ENCODE assay signal across 32 cellular contexts in the genomic region with DNA sequence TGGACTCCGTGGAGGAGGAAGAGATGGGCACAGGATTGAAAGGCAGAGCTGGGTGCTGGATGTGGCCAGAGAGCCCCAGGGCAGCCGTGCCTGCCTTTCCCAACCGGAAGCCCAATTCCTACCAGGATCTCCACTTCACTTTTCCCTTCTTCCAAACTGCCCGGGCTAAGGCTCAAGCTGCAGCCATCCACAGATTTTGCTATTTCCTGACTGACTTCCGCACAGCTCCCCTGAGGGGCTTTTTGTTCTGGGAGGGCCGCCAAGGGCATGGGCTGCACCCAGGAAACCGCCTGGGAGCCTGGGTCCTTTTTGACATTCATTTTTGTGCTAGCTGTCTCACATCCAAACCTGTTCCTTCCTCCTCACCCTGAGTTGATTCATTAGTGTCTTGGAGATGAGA. TPM values are rescaled to one million over a fixed set of nuclear protein-coding genes. Genes with fewer than 3 reads are reported as not detected.
"Had no signal": no experiment of that assay in that cellular context is flagged by ENCODE, and none has a peak within 500 bp of the region (broad histone marks: within the 10 kb centered on the region; RNA-seq: fewer than 3 reads in every experiment).

No MANE protein-coding gene starts in this region.

- H3K9ac ChIP-seq: parathyroid adenoma had no signal

- H3K4me1 Mint-ChIP-seq: activated naive CD8-positive, alpha-beta T cell treated with anti-CD3 and anti-CD28 coated beads for 36 hours; immature natural killer cell; mesothelial cell of epicardium; naive B cell had no signal

- H3K36me3 Mint-ChIP-seq: immature natural killer cell, mesothelial cell of epicardium had no signal

- H3K4me3 Mint-ChIP-seq: activated naive CD4-positive, alpha-beta T cell treated with anti-CD3 and anti-CD28 coated beads for 36 hours; activated naive CD8-positive, alpha-beta T cell treated with anti-CD3 and anti-CD28 coated beads for 36 hours; activated T-helper 1 cell treated with anti-CD3 and anti-CD28 coated beads, Interleukin-12 subunit alpha, Interleukin-12 subunit beta, Interleukin-2, Interleukin-4 antibody, amounts not matched to agents 30 ng/mL and 10 ng/mL and 1 ng/mL, durations not matched to agents 14 hours and 24 hours and 36 hours; immature natural killer cell; mesothelial cell of epicardium; naive B cell had no signal

- H3K36me3 ChIP-seq: adrenal gland, gastroesophageal sphincter, transverse colon had no signal

- H3K27me3 ChIP-seq: testis had no signal

- H3K9me3 Mint-ChIP-seq: mesothelial cell of epicardium had no signal

- ATAC-seq: body of pancreas; gastroesophageal sphincter; psoas muscle; stimulated activated naive CD8-positive, alpha-beta T cell treated with anti-CD3 and anti-CD28 coated beads, Interleukin-15, Interleukin-2, amounts not matched to agents 100 U/mL and 50 U/mL, for 24 hours had no signal

- H3K79me2 ChIP-seq: parathyroid adenoma had no signal

- H3K27ac ChIP-seq: body of pancreas, coronary artery, gastroesophageal sphincter, parathyroid adenoma, psoas muscle, transverse colon, VCaP had no signal

- H2AFZ ChIP-seq: parathyroid adenoma had no signal

- H3K9me3 ChIP-seq: adrenal gland, body of pancreas, gastroesophageal sphincter, psoas muscle, testis, transverse colon had no signal

- DNase-seq: activated CD4-positive, alpha-beta T cell treated with anti-CD3 and anti-CD28 coated beads for 48 hours; activated CD4-positive, alpha-beta T cell treated with anti-CD3 and anti-CD28 coated beads, Interleukin-2, amount 50 U/mL, for 48 hours; activated CD8-positive, alpha-beta memory T cell treated with anti-CD3 and anti-CD28 coated beads for 24 hours; activated effector memory CD4-positive, alpha-beta T cell treated with anti-CD3 and anti-CD28 coated beads, Interleukin-2, amount 50 U/mL, for 16 hours; activated naive CD4-positive, alpha-beta T cell treated with anti-CD3 and anti-CD28 coated beads for 36 hours; activated naive CD8-positive, alpha-beta T cell treated with anti-CD3 and anti-CD28 coated beads for 36 hours; adrenal gland; aorta; body of pancreas; cerebellar nuclear complex; dorsolateral prefrontal cortex; effector memory CD4-positive, alpha-beta T cell; erythroblast; immature natural killer cell; mammary epithelial cell; naive B cell; occipital lobe; stimulated activated CD4-positive, alpha-beta T cell treated with anti-CD3 and anti-CD28 coated beads, Interleukin-2, amount 100 ng/mL, for 48 hours; stimulated activated naive CD8-positive, alpha-beta T cell treated with anti-CD3 and anti-CD28 coated beads, Interleukin-15, Interleukin-2, amounts not matched to agents 100 U/mL and 50 U/mL, for 24 hours; testis; transverse colon had no signal

- H3K4me1 ChIP-seq: adrenal gland, parathyroid adenoma, psoas muscle, testis had no signal

- H3K27ac Mint-ChIP-seq: activated naive CD4-positive, alpha-beta T cell treated with anti-CD3 and anti-CD28 coated beads for 36 hours; activated naive CD8-positive, alpha-beta T cell treated with anti-CD3 and anti-CD28 coated beads for 36 hours; activated T-helper 1 cell treated with anti-CD3 and anti-CD28 coated beads, Interleukin-12 subunit alpha, Interleukin-12 subunit beta, Interleukin-2, Interleukin-4 antibody, amounts not matched to agents 30 ng/mL and 10 ng/mL and 1 ng/mL, durations not matched to agents 14 hours and 24 hours and 36 hours; immature natural killer cell; mesothelial cell of epicardium; naive B cell had no signal

- H3K4me3 ChIP-seq: adrenal gland, body of pancreas, coronary artery, gastroesophageal sphincter, psoas muscle, testis, transverse colon had no signal

RNA-seq across cellular contexts. Expression of gene SHISA6, which starts 4.2 kb away (rescaled TPM):
- total RNA-seq: activated naive CD4-positive, alpha-beta T cell treated with anti-CD3 and anti-CD28 coated beads for 36 hours; activated naive CD8-positive, alpha-beta T cell treated with anti-CD3 and anti-CD28 coated beads for 36 hours; activated T-helper 1 cell treated with anti-CD3 and anti-CD28 coated beads, Interleukin-12 subunit alpha, Interleukin-12 subunit beta, Interleukin-2, Interleukin-4 antibody, amounts not matched to agents 30 ng/mL and 10 ng/mL and 1 ng/mL, durations not matched to agents 14 hours and 24 hours and 36 hours; fibroblast of lung; fibroblast of villous mesenchyme; liver; mammary epithelial cell; mesothelial cell of epicardium; T-helper 1 cell treated with Interleukin-12 subunit alpha and Interleukin-12 subunit beta and Interleukin-4 antibody, amounts not matched to agents 30 ng/mL and 1 ng/mL, for 36 hours had no signal
- polyA plus RNA-seq: aorta, fibroblast of lung, immature natural killer cell, liver, mammary epithelial cell had no signal
